8 cellular contexts compared by ENCODE assay signal in genomic region chr14:101235042-101235871, GRCh38.
A peak's percentile ranks its signal among the peaks of the same experiment; 100 is the strongest.
DNase-seq lines count a peak whose midpoint lies in the region; ATAC-seq and TF ChIP-seq lines count a peak whose summit lies in the region.

No MANE protein-coding gene starts in this region.

- no peaks in the 10 kb centered on the region for H3K36me3 ChIP-seq in Karpas-422 (ENCODE audit: insufficient read depth, low read length)
- no peaks in the 10 kb centered on the region for H3K36me3 ChIP-seq in psoas muscle (ENCODE audit: insufficient read depth in 1 of 2, low read depth in 1 of 2)

- H3K27ac Mint-ChIP-seq in activated CD4-positive, alpha-beta T cell treated with anti-CD3 and anti-CD28 coated beads, Interleukin-2, amount 10 ng/mL, durations not matched to agents 24 days and 14 days = no peak overlapping the region

- peak; percentile 39 for DNase-seq in NCI-H2227 (lab: John Stamatoyannopoulos, UW; ENCODE audit: unreplicated experiment)
- DNase-seq in NCI-H2227 treated with DMSO at 0.1 percent for 48 hours (lab: John Stamatoyannopoulos, UW) = no peak
- peak; percentile 75 for DNase-seq in Karpas-422
- peak; percentile 72 for DNase-seq in activated CD4-positive, alpha-beta T cell treated with anti-CD3 and anti-CD28 coated beads, Interleukin-2, amount 10 ng/mL, durations not matched to agents 24 days and 14 days
- DNase-seq in glomerular visceral epithelial cell (ENCODE audit: extremely low spot score) = peak; percentile 48
- peak; percentile 42 to 68 for DNase-seq in psoas muscle

- H3K36me3 Mint-ChIP-seq in activated CD4-positive, alpha-beta T cell treated with anti-CD3 and anti-CD28 coated beads, Interleukin-2, amount 10 ng/mL, durations not matched to agents 24 days and 14 days (ENCODE audit: low read depth) = no peaks in the 10 kb centered on the region

- H3K4me1 ChIP-seq in Karpas-422 (ENCODE audit: low read length) = no peaks in the 10 kb centered on the region
- no peaks in the 10 kb centered on the region for H3K4me1 ChIP-seq in psoas muscle

- no peak overlapping the region for H2AFZ ChIP-seq in Karpas-422 (ENCODE audit: low read length)

- no peaks in the 10 kb centered on the region for H3K79me2 ChIP-seq in Karpas-422 (ENCODE audit: low read length)

- H3K4me3 ChIP-seq in Karpas-422 (ENCODE audit: low read length) = no peak overlapping the region
- H3K4me3 ChIP-seq in psoas muscle = no peak overlapping the region

- H3K9me3 ChIP-seq in Karpas-422 (ENCODE audit: low read length) = no peaks in the 10 kb centered on the region
- no peaks in the 10 kb centered on the region for H3K9me3 ChIP-seq in psoas muscle

- intact Hi-C loops in activated CD4-positive, alpha-beta T cell treated with anti-CD3 and anti-CD28 coated beads, Interleukin-2, amount 10 ng/mL, durations not matched to agents 24 days and 14 days (cut with micrococcal nuclease) = no loop called here
- intact Hi-C loops in psoas muscle (cut with DNase I) = no loop called here

- H3K27me3 Mint-ChIP-seq in activated CD4-positive, alpha-beta T cell treated with anti-CD3 and anti-CD28 coated beads, Interleukin-2, amount 10 ng/mL, durations not matched to agents 24 days and 14 days = no peaks in the 10 kb centered on the region

- ATAC-seq in psoas muscle (peak in 1 of 4 donors; percentile 49), GM18873 (IDR thresholded peaks at IDR 0.05; ENCODE audit: low FRiP score, unreplicated experiment) (no peak), HG02938 (IDR thresholded peaks at IDR 0.05; ENCODE audit: unreplicated experiment) (no peak)

- H3K27ac ChIP-seq in Karpas-422 (ENCODE audit: low read length) (no peak overlapping the region), psoas muscle (no peak overlapping the region)

- no peaks in the 10 kb centered on the region for H3K4me1 Mint-ChIP-seq in activated CD4-positive, alpha-beta T cell treated with anti-CD3 and anti-CD28 coated beads, Interleukin-2, amount 10 ng/mL, durations not matched to agents 24 days and 14 days

- 0 out of 2 replicates have a peak, but pooled peaks cover 5% of the 10 kb centered on the region for H4K20me1 ChIP-seq in Karpas-422 (ENCODE audit: insufficient read depth, low read depth, low read length)

- H3K27me3 ChIP-seq in Karpas-422 (ENCODE audit: low read length) (no peaks in the 10 kb centered on the region), psoas muscle (ENCODE audit: insufficient read depth in 3 of 3, low read length in 2 of 3) (peaks cover 0 to 5% (median 0%) of the 10 kb centered on the region in 3 donors)

- no peaks in the 10 kb centered on the region for H3K9me3 Mint-ChIP-seq in activated CD4-positive, alpha-beta T cell treated with anti-CD3 and anti-CD28 coated beads, Interleukin-2, amount 10 ng/mL, durations not matched to agents 24 days and 14 days

- TF ChIP-seq CTCF in psoas muscle (IDR thresholded peaks at IDR 0.05) = peak; percentile 24

- no peak overlapping the region for H3K4me3 Mint-ChIP-seq in activated CD4-positive, alpha-beta T cell treated with anti-CD3 and anti-CD28 coated beads, Interleukin-2, amount 10 ng/mL, durations not matched to agents 24 days and 14 days

- H3K9me2 ChIP-seq in Karpas-422 (replicated peaks; ENCODE audit: insufficient read depth, low read length) = no peaks in the 10 kb centered on the region

- WGBS in psoas muscle, 3 donors = 65 to 70% (median 70%) methylated on average over 21 of the region's 21 CpGs

- H3K4me2 ChIP-seq in Karpas-422 (ENCODE audit: low read depth, low read length, poor library complexity, severe bottlenecking) = no peak overlapping the region

- H3K9ac ChIP-seq in Karpas-422 (ENCODE audit: low read length) = no peak overlapping the region
